1 cellular context compared by ENCODE assay signal in genomic region chr12:58919271-58920101, GRCh38.
TF ChIP-seq lines count a peak whose summit lies in the region.

No MANE protein-coding gene starts in this region.

TF ChIP-seq in GM23338, 12 proteins besides CTCF, POLR2A, EP300 and RAD21 (continued from another document):
- TF ChIP-seq REST (IDR thresholded peaks at IDR 0.05; ENCODE audit: unreplicated experiment) (no peak), NANOG (IDR thresholded peaks at IDR 0.05; ENCODE audit: borderline replicate concordance) (no peak), EZH2phosphoT487 (IDR thresholded peaks at IDR 0.05; ENCODE audit: unreplicated experiment) (no peak), ZNF462 (CRISPR knock-in tag; IDR thresholded peaks at IDR 0.05) (no peak)
